In the genomic region with DNA sequence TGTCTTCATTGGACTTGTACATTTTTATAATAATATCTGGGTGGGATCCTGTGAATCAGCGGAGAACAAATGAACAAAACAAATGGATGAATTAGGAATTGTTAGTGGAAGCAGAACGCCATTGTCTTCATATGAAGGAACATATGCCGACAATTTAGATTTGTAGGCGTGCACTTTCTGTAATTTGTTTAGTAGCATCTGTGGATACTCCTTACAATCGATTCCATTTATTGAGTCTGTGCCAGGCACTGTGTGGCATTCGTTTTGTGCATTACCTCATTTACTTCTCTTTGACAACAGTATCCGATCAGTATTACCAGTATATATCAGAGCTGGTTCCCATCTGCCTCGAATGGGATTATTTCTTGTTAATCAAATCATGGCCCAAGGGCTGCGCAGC, we compare ENCODE assay signal across 22 cellular contexts.
DNase-seq lines count a peak whose midpoint lies in the region; ATAC-seq and TF ChIP-seq lines count a peak whose summit lies in the region.
"Had no signal": no experiment of that assay in that cellular context is flagged by ENCODE, and none has a peak within 500 bp of the region (broad histone marks: within the 10 kb centered on the region; RNA-seq: fewer than 3 reads in every experiment).

No MANE protein-coding gene starts in this region.

- peaks cover 93% of the 10 kb centered on the region for H3K4me1 Mint-ChIP-seq in activated T-cell treated with anti-CD3 and anti-CD28 coated beads, Interleukin-2, amount 50 U/mL, for 24 hours (ENCODE audit: low read depth)
- H3K4me1 Mint-ChIP-seq in activated T-helper 17 cell treated with anti-CD3 and anti-CD28 coated beads, Interleukin-2, amount 50 U/mL, for 72 hours: peaks cover 55% of the 10 kb centered on the region
- H3K4me1 Mint-ChIP-seq in mesothelial cell of epicardium (peaks cover 87% of the 10 kb centered on the region), type B pancreatic cell (ENCODE audit: unreplicated experiment) (peaks cover 72% of the 10 kb centered on the region)

- no peaks in the 10 kb centered on the region for H3K36me3 ChIP-seq in GM23248 (ENCODE audit: low read depth)

- no peak overlapping the region for H3K4me3 ChIP-seq in GM23248
- H3K4me3 ChIP-seq: SJCRH30, skin epidermis had no signal

- H3K9ac ChIP-seq in GM23248: no peak overlapping the region

- no peaks in the 10 kb centered on the region for H3K9me2 ChIP-seq in GM23248 (ENCODE audit: insufficient read depth)

- no peak for DNase-seq in activated T-cell treated with anti-CD3 and anti-CD28 coated beads, Interleukin-2, amount 50 U/mL, for 24 hours
- no peak for DNase-seq in activated T-cell treated with anti-CD3 and anti-CD28 coated beads, Interleukin-2, amount 50 U/mL, for 1 hour
- DNase-seq in mesothelial cell of epicardium (ENCODE audit: low spot score in 2 of 2, unreplicated experiment in 2 of 2) (no peak), type B pancreatic cell (ENCODE audit: extremely low spot score, unreplicated experiment) (no peak), GM23248 (no peak), SIG-M5 (lab: John Stamatoyannopoulos, UW) (no peak), cerebellar cortex (ENCODE audit: low spot score) (no peak)
- DNase-seq: activated CD4-positive, alpha-beta memory T cell treated with anti-CD3 and anti-CD28 coated beads for 36 hours; activated CD8-positive, alpha-beta memory T cell treated with anti-CD3 and anti-CD28 coated beads, Interleukin-2, amount 50 U/mL, for 4 hours; activated effector memory CD4-positive, alpha-beta T cell treated with anti-CD3 and anti-CD28 coated beads, Interleukin-2, amount 50 U/mL, for 16 hours; DMS153; left ventricle myocardium superior; midbrain; natural killer cell; NCI-H1105 treated with DMSO at 0.1 percent for 48 hours; NCI-H2029; NCI-H526; SJCRH30; stimulated activated CD4-positive, alpha-beta T cell treated with anti-CD3 and anti-CD28 coated beads, Interleukin-2, amount 100 ng/mL, for 48 hours had no signal

- WGBS in GM23248 (ENCODE audit: low coverage in 1 of 2, low lambda C conversion rate in 2 of 2, missing lambda C conversion rate in 2 of 2), 2 experiments: 69 to 71% methylated on average over 9 of the region's 9 CpGs

- H3K27ac ChIP-seq in GM23248: no peak overlapping the region
- H3K27ac ChIP-seq: 22Rv1, SJCRH30 had no signal

- H3K27me3 Mint-ChIP-seq in activated T-cell treated with anti-CD3 and anti-CD28 coated beads, Interleukin-2, amount 50 U/mL, for 24 hours: no peaks in the 10 kb centered on the region
- H3K27me3 Mint-ChIP-seq in activated T-helper 17 cell treated with anti-CD3 and anti-CD28 coated beads, Interleukin-2, amount 50 U/mL, for 72 hours: no peaks in the 10 kb centered on the region
- no peaks in the 10 kb centered on the region for H3K27me3 Mint-ChIP-seq in mesothelial cell of epicardium (ENCODE audit: low read depth)
- H3K27me3 Mint-ChIP-seq in type B pancreatic cell: no peaks in the 10 kb centered on the region
- H3K27me3 Mint-ChIP-seq: activated CD4-positive, alpha-beta memory T cell treated with anti-CD3 and anti-CD28 coated beads for 36 hours had no signal

- no peak overlapping the region for H2AFZ ChIP-seq in GM23248

- no peak for ATAC-seq in activated T-helper 17 cell treated with anti-CD3 and anti-CD28 coated beads, Interleukin-2, amount 50 U/mL, for 72 hours (replicated peaks)
- ATAC-seq: left ventricle myocardium superior, natural killer cell had no signal

- peaks cover 43% of the 10 kb centered on the region; the same call in 1 of the 2 replicates for H4K20me1 ChIP-seq in GM23248 (ENCODE audit: insufficient read depth)

- no peaks in the 10 kb centered on the region for H3K9me3 Mint-ChIP-seq in activated T-cell treated with anti-CD3 and anti-CD28 coated beads, Interleukin-2, amount 50 U/mL, for 24 hours
- no peaks in the 10 kb centered on the region for H3K9me3 Mint-ChIP-seq in activated T-helper 17 cell treated with anti-CD3 and anti-CD28 coated beads, Interleukin-2, amount 50 U/mL, for 72 hours
- no peaks in the 10 kb centered on the region for H3K9me3 Mint-ChIP-seq in mesothelial cell of epicardium
- peaks cover 5% of the 10 kb centered on the region for H3K9me3 Mint-ChIP-seq in type B pancreatic cell
- H3K9me3 Mint-ChIP-seq: activated CD4-positive, alpha-beta memory T cell treated with anti-CD3 and anti-CD28 coated beads for 36 hours; natural killer cell had no signal

- H3K27ac Mint-ChIP-seq in activated T-cell treated with anti-CD3 and anti-CD28 coated beads, Interleukin-2, amount 50 U/mL, for 24 hours: peak overlapping the region; percentile 31
- peak overlapping the region; percentile 74 for H3K27ac Mint-ChIP-seq in activated T-helper 17 cell treated with anti-CD3 and anti-CD28 coated beads, Interleukin-2, amount 50 U/mL, for 72 hours
- H3K27ac Mint-ChIP-seq in mesothelial cell of epicardium (peak overlapping the region; percentile 98), type B pancreatic cell (peak overlapping the region; percentile 96)
- H3K27ac Mint-ChIP-seq: activated CD4-positive, alpha-beta memory T cell treated with anti-CD3 and anti-CD28 coated beads for 36 hours had no signal

- peaks cover 63% of the 10 kb centered on the region for H3K36me3 Mint-ChIP-seq in activated T-cell treated with anti-CD3 and anti-CD28 coated beads, Interleukin-2, amount 50 U/mL, for 24 hours (ENCODE audit: low read depth)
- H3K36me3 Mint-ChIP-seq in activated T-helper 17 cell treated with anti-CD3 and anti-CD28 coated beads, Interleukin-2, amount 50 U/mL, for 72 hours (ENCODE audit: low read depth): peaks cover 61% of the 10 kb centered on the region
- no peaks in the 10 kb centered on the region for H3K36me3 Mint-ChIP-seq in mesothelial cell of epicardium
- H3K36me3 Mint-ChIP-seq in type B pancreatic cell: peaks cover 11% of the 10 kb centered on the region
- H3K36me3 Mint-ChIP-seq: natural killer cell had no signal

- no peak for TF ChIP-seq CTCF in mesothelial cell of epicardium (IDR thresholded peaks at IDR 0.05; ENCODE audit: unreplicated experiment)
- TF ChIP-seq CTCF in type B pancreatic cell (conservative IDR thresholded peaks at IDR 0.05): no peak

- H3K4me1 ChIP-seq in GM23248 (ENCODE audit: insufficient read depth): peaks cover 48% of the 10 kb centered on the region

- peaks cover 100% of the 10 kb centered on the region for H3K79me2 ChIP-seq in GM23248 (ENCODE audit: insufficient read depth)

- H3K4me3 Mint-ChIP-seq in activated T-cell treated with anti-CD3 and anti-CD28 coated beads, Interleukin-2, amount 50 U/mL, for 24 hours: no peak overlapping the region
- H3K4me3 Mint-ChIP-seq in activated T-helper 17 cell treated with anti-CD3 and anti-CD28 coated beads, Interleukin-2, amount 50 U/mL, for 72 hours: peak overlapping the region; percentile 13
- H3K4me3 Mint-ChIP-seq in mesothelial cell of epicardium: no peak overlapping the region
- H3K4me3 Mint-ChIP-seq in type B pancreatic cell: no peak overlapping the region
- H3K4me3 Mint-ChIP-seq: activated CD4-positive, alpha-beta memory T cell treated with anti-CD3 and anti-CD28 coated beads for 36 hours; natural killer cell had no signal

- in situ Hi-C loops in GM23248 (cut with MboI): no loop called here

- H3K27me3 ChIP-seq in GM23248 (replicated peaks; ENCODE audit: insufficient read depth): no peaks in the 10 kb centered on the region
- H3K27me3 ChIP-seq: SJCRH30 had no signal

- H3F3A ChIP-seq in GM23248 (ENCODE audit: insufficient read depth): peaks cover 31% of the 10 kb centered on the region

- H3K4me2 ChIP-seq in GM23248 (ENCODE audit: unreplicated experiment): no peak overlapping the region

- H3K9me3 ChIP-seq in GM23248 (ENCODE audit: low read depth): no peaks in the 10 kb centered on the region
- H3K9me3 ChIP-seq: SJCRH30 had no signal

Comparison
In these comparisons a context has a peak if more than half of its experiments do, and no peak if none do; other contexts are left out.
1. H3K27ac Mint-ChIP-seq: peak in every context shown above with its lines; median percentile 98 in mesothelial cell of epicardium; 96 in type B pancreatic cell; 74 in activated T-helper 17 cell treated with anti-CD3 and anti-CD28 coated beads, Interleukin-2, amount 50 U/mL, for 72 hours; 31 in activated T-cell treated with anti-CD3 and anti-CD28 coated beads, Interleukin-2, amount 50 U/mL, for 24 hours.